1 cellular context compared by ENCODE assay signal in genomic region chr6:24658573-24659511, GRCh38.
TF ChIP-seq lines count a peak whose summit lies in the region.

No MANE protein-coding gene starts in this region.

TF ChIP-seq in A549, 52 proteins besides CTCF, POLR2A, EP300 and RAD21 (continued from another document):
- TF ChIP-seq HMGXB4 (CRISPR knock-in tag; IDR thresholded peaks at IDR 0.05; ENCODE audit: borderline replicate concordance) (no peak), ZC3H11A (IDR thresholded peaks at IDR 0.05) (no peak), PBX3 (IDR thresholded peaks at IDR 0.05) (no peak), HOXB5 (CRISPR knock-in tag; IDR thresholded peaks at IDR 0.05) (peak; percentile 63; the same call in 1 of the 2 replicates), HDAC2 (IDR thresholded peaks at IDR 0.05) (no peak), SREBF2 (IDR thresholded peaks at IDR 0.05) (no peak), SMC3 (IDR thresholded peaks at IDR 0.05) (no peak), KDM1A (IDR thresholded peaks at IDR 0.05; ENCODE audit: low read depth) (no peak), PHF8 (IDR thresholded peaks at IDR 0.05; ENCODE audit: borderline replicate concordance, low read depth) (no peak), HES2 (IDR thresholded peaks at IDR 0.05) (no peak), EHMT2 (IDR thresholded peaks at IDR 0.05; ENCODE audit: low read depth) (no peak), ZFP36 (IDR thresholded peaks at IDR 0.05; ENCODE audit: borderline replicate concordance, partially characterized antibody) (no peak), ELK1 (IDR thresholded peaks at IDR 0.05; ENCODE audit: low read depth, low read length) (no peak), HOXB13 (CRISPR knock-in tag; IDR thresholded peaks at IDR 0.05; ENCODE audit: low read depth) (peak; percentile 79; the same call in 1 of the 2 replicates), ZSCAN20 (CRISPR knock-in tag; IDR thresholded peaks at IDR 0.05) (peak; percentile 68; the same call in 1 of the 2 replicates), CBX2 (IDR thresholded peaks at IDR 0.05; ENCODE audit: borderline replicate concordance, low read depth) (no peak), USF2 (IDR thresholded peaks at IDR 0.05) (no peak), ZNF302 (CRISPR knock-in tag; IDR thresholded peaks at IDR 0.05) (peak; percentile 63; the same call in 1 of the 2 replicates), BCL3 (IDR thresholded peaks at IDR 0.05) (peak; percentile 61; the same call in 1 of the 3 replicates), BHLHE40 (IDR thresholded peaks at IDR 0.05; ENCODE audit: low read depth, low read length) (no peak), CBX8 (IDR thresholded peaks at IDR 0.05) (no peak), CEBPB (IDR thresholded peaks at IDR 0.05) (peak; percentile 75 to 81), REST (IDR thresholded peaks at IDR 0.05) (no peak), EHF (CRISPR knock-in tag; IDR thresholded peaks at IDR 0.05) (0 out of 2 replicates have a peak, but pooled peaks have one; percentile 22), JUNB (IDR thresholded peaks at IDR 0.05) (no peak; the same call in 1 of the 2 replicates), GATA3 (IDR thresholded peaks at IDR 0.05; ENCODE audit: borderline replicate concordance) (no peak), MAFK (IDR thresholded peaks at IDR 0.05; ENCODE audit: partially characterized antibody) (peak; percentile 97), POLR2AphosphoS2 (conservative IDR thresholded peaks at IDR 0.05; ENCODE audit: low read length) (0 out of 2 replicates have a peak, but pooled peaks have one; percentile 69), HEYL (CRISPR knock-in tag; IDR thresholded peaks at IDR 0.05) (0 out of 2 replicates have a peak, but pooled peaks have one; percentile 56), CHD2 (IDR thresholded peaks at IDR 0.05; ENCODE audit: low read length, partially characterized antibody) (no peak), TFCP2L1 (CRISPR knock-in tag; IDR thresholded peaks at IDR 0.05) (peak; percentile 47; the same call in 1 of the 2 replicates), FOSL2 (IDR thresholded peaks at IDR 0.05) (no peak), FOSL2 (CRISPR knock-in tag; IDR thresholded peaks at IDR 0.05) (peak; percentile 79)
